Comparison of ENCODE assay signal across 13 cellular contexts in the genomic region with DNA sequence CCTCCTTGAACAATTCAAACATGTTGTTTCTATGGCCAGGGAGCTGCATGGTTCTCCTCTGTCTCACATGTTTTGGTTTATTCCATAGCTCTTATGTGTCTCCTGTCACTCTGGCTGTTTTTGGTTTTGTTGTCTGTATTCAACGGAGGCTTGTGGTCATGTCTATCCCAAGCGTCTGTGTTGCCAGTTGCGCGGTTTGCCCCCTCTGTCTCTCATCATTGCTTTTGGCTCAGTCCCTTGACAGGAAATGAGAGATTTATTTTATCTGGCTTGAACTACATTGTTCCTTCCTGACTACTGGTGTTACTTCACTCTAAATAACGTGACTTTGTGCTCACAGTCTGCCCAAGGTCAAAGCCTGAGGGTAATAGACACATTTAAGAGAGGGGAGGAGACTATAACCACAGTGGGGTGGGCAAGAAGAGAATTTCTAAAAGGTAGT.
DNase-seq lines count a peak whose midpoint lies in the region; ATAC-seq and TF ChIP-seq lines count a peak whose summit lies in the region.
"Had no signal": no experiment of that assay in that cellular context is flagged by ENCODE, and none has a peak within 500 bp of the region (broad histone marks: within the 10 kb centered on the region; RNA-seq: fewer than 3 reads in every experiment).

No MANE protein-coding gene starts in this region.

- no peak overlapping the region for H3K56ac ChIP-seq in IMR-90 (ENCODE audit: extremely low read depth, insufficient read depth, low read length)

- H3K4me1 Mint-ChIP-seq in stimulated activated naive B cell treated with anti-CD40 and anti-IgM and Interleukin-4, amounts not matched to agents 10 μg/mL and 1 μg/mL and 100 μg/mL, for 72 hours, result peaks cover 4 to 5% of the 10 kb centered on the region in 2 donors
- H3K4me1 Mint-ChIP-seq: activated naive CD8-positive, alpha-beta T cell treated with anti-CD3 and anti-CD28 coated beads, Interleukin-2, amount 10 ng/mL, durations not matched to agents 7 days and 5 days had no signal

- ATAC-seq in IMR-90 (ENCODE audit: low read depth) (peak; percentile 54), GM21360 (IDR thresholded peaks at IDR 0.05; ENCODE audit: unreplicated experiment) (no peak), GM21390 (IDR thresholded peaks at IDR 0.05; ENCODE audit: unreplicated experiment) (no peak)
- peak; percentile 41 to 51 for ATAC-seq in stimulated activated naive B cell treated with anti-CD40 and anti-IgM and Interleukin-4, amounts not matched to agents 10 μg/mL and 1 μg/mL and 100 μg/mL, for 72 hours (replicated peaks)
- ATAC-seq: activated CD8-positive, alpha-beta T cell treated with anti-CD3 and anti-CD28 coated beads, Interleukin-2, amount 10 ng/mL, durations not matched to agents 7 days and 5 days had no signal

- no TSS peak for BruUV-seq in IMR-90 (replicated peaks; lab: Mats Ljungman, UMichigan)

- no CpG with 5 or more reads among the region's 5 CpGs for WGBS in IMR-90 (ENCODE audit: extremely low coverage in 2 of 2, insufficient read length in 1 of 2), 2 experiments

- no peak overlapping the region for H3K4me3 ChIP-seq in IMR-90 (ENCODE audit: insufficient read depth, low read depth, low read length)
- peak overlapping the region in 1 of 2 donors; percentile 9 for H3K4me3 ChIP-seq in ascending aorta

- H3K27ac ChIP-seq in IMR-90 (ENCODE audit: insufficient read depth, low read length) (no peak overlapping the region), ascending aorta (peak overlapping the region; percentile 54 to 75)

- no peak overlapping the region for H3K18ac ChIP-seq in IMR-90 (ENCODE audit: low read depth, low read length)

- H3K4me3 Mint-ChIP-seq in stimulated activated naive B cell treated with anti-CD40 and anti-IgM and Interleukin-4, amounts not matched to agents 10 μg/mL and 1 μg/mL and 100 μg/mL, for 72 hours, result peak overlapping the region; percentile 18 to 31
- H3K4me3 Mint-ChIP-seq: activated CD8-positive, alpha-beta T cell treated with anti-CD3 and anti-CD28 coated beads, Interleukin-2, amount 10 ng/mL, durations not matched to agents 7 days and 5 days; activated naive CD8-positive, alpha-beta T cell treated with anti-CD3 and anti-CD28 coated beads, Interleukin-2, amount 10 ng/mL, durations not matched to agents 7 days and 5 days had no signal

- no peaks in the 10 kb centered on the region for H3K27me3 Mint-ChIP-seq in stimulated activated naive B cell treated with anti-CD40 and anti-IgM and Interleukin-4, amounts not matched to agents 10 μg/mL and 1 μg/mL and 100 μg/mL, for 72 hours
- H3K27me3 Mint-ChIP-seq: activated naive CD8-positive, alpha-beta T cell treated with anti-CD3 and anti-CD28 coated beads, Interleukin-2, amount 10 ng/mL, durations not matched to agents 7 days and 5 days had no signal

- peaks cover 2% of the 10 kb centered on the region; the same call in 1 of the 2 replicates for H3K9me3 ChIP-seq in IMR-90 (ENCODE audit: control insufficient read depth, insufficient read depth, low read length)
- H3K9me3 ChIP-seq in ascending aorta, result no peaks in the 10 kb centered on the region

- peak; percentile 47 for DNase-seq in IMR-90
- DNase-seq in ascending aorta (ENCODE audit: low spot score in 2 of 2), result peak in 1 of 2 donors; percentile 65
- DNase-seq in hepatic stellate cell (ENCODE audit: low spot score), result peak; percentile 38
- no peak for DNase-seq in stimulated activated naive B cell treated with anti-CD40 and anti-IgM and Interleukin-4, amounts not matched to agents 10 μg/mL and 1 μg/mL and 100 μg/mL, for 72 hours
- no peak for DNase-seq in activated CD4-positive, alpha-beta T cell treated with anti-CD3 and anti-CD28 coated beads, Interleukin-2, amount 50 U/mL, for 4 hours
- DNase-seq: activated CD8-positive, alpha-beta T cell treated with anti-CD3 and anti-CD28 coated beads, Interleukin-2, amount 10 ng/mL, durations not matched to agents 7 days and 5 days; activated naive CD8-positive, alpha-beta T cell treated with anti-CD3 and anti-CD28 coated beads, Interleukin-2, amount 10 ng/mL, durations not matched to agents 7 days and 5 days; DMS 273 treated with DMSO at 0.1 percent for 48 hours; KG1; posterior cingulate gyrus; trophoblast cell had no signal

- H2AK5ac ChIP-seq in IMR-90 (ENCODE audit: low read depth, low read length), result no peak overlapping the region

- H2BK120ac ChIP-seq in IMR-90 (ENCODE audit: low read depth, low read length), result no peak overlapping the region

- dilution Hi-C loops in IMR-90 (cut with HindIII; ENCODE audit: low sequenced_read_pairs, unreplicated experiment), result no loop called here

- H3K4me1 ChIP-seq in IMR-90 (ENCODE audit: control insufficient read depth, insufficient read depth, low read length) (peaks cover 2% of the 10 kb centered on the region; the same call in 1 of the 2 replicates), ascending aorta (peaks cover 3 to 7% of the 10 kb centered on the region in 2 donors)

- POLR2A ChIA-PET in IMR-90 (lab: Charles Lee; ENCODE audit: unreplicated experiment), result no interaction called here

- no peak overlapping the region for H2AFZ ChIP-seq in IMR-90 (replicated peaks; ENCODE audit: low read length, poor library complexity)

- H3K9ac ChIP-seq in IMR-90 (ENCODE audit: low read depth, low read length), result no peak overlapping the region

- no peaks in the 10 kb centered on the region for H3K79me1 ChIP-seq in IMR-90 (ENCODE audit: low read depth in 1 of 2, low read length in 2 of 2)

- H2BK5ac ChIP-seq in IMR-90 (ENCODE audit: low read depth, low read length, poor library complexity, severe bottlenecking), result no peak overlapping the region

- no peaks in the 10 kb centered on the region for H3K9me1 ChIP-seq in IMR-90 (ENCODE audit: insufficient read depth, low read length)

- no peak overlapping the region for H2BK15ac ChIP-seq in IMR-90 (ENCODE audit: low read depth, low read length)

- H3K23ac ChIP-seq in IMR-90 (ENCODE audit: low read depth, low read length), result no peak overlapping the region

- 0 out of 2 replicates have a peak overlapping the region, but pooled peaks have one; percentile 36 for H3K4me2 ChIP-seq in IMR-90 (ENCODE audit: low read depth, low read length)

- no peak overlapping the region for H3K14ac ChIP-seq in IMR-90 (replicated peaks; ENCODE audit: low read depth, low read length)

- no peak overlapping the region for H4K5ac ChIP-seq in IMR-90 (ENCODE audit: low read depth, low read length)

- H3K4ac ChIP-seq in IMR-90 (ENCODE audit: low read depth, low read length), result no peak overlapping the region

- H4K8ac ChIP-seq in IMR-90 (ENCODE audit: low read depth in 2 of 2, low read length in 2 of 2), result no peak overlapping the region

- no peaks in the 10 kb centered on the region for H4K20me1 ChIP-seq in IMR-90 (ENCODE audit: insufficient read depth, low read length)

- CTCF ChIA-PET in IMR-90 (lab: Yijun Ruan, JAX), result interaction anchor here (0.7 to 1.2 kb wide), 2 partner anchors 13 to 63 kb away, joined by 3 to 4 read pairs; no protein-coding TSS in a partner anchor

- no peak for TF ChIP-seq POLR2A in IMR-90 (IDR thresholded peaks at IDR 0.05; ENCODE audit: low read depth, low read length)

- H3K27me3 ChIP-seq in IMR-90 (ENCODE audit: control insufficient read depth, insufficient read depth, low read length) (no peaks in the 10 kb centered on the region), ascending aorta (no peaks in the 10 kb centered on the region)

- TF ChIP-seq RAD21 in IMR-90 (IDR thresholded peaks at IDR 0.05; ENCODE audit: low read length), result no peak

- H2BK20ac ChIP-seq in IMR-90 (ENCODE audit: low read depth, low read length), result no peak overlapping the region

- no peaks in the 10 kb centered on the region for H3K36me3 Mint-ChIP-seq in stimulated activated naive B cell treated with anti-CD40 and anti-IgM and Interleukin-4, amounts not matched to agents 10 μg/mL and 1 μg/mL and 100 μg/mL, for 72 hours
- H3K36me3 Mint-ChIP-seq: activated naive CD8-positive, alpha-beta T cell treated with anti-CD3 and anti-CD28 coated beads, Interleukin-2, amount 10 ng/mL, durations not matched to agents 7 days and 5 days had no signal

- no peak for TF ChIP-seq CTCF in IMR-90 (conservative IDR thresholded peaks at IDR 0.05; ENCODE audit: low read depth, low read length)
- no peak for TF ChIP-seq CTCF in ascending aorta (IDR thresholded peaks at IDR 0.05)

- H3K27ac Mint-ChIP-seq in stimulated activated naive B cell treated with anti-CD40 and anti-IgM and Interleukin-4, amounts not matched to agents 10 μg/mL and 1 μg/mL and 100 μg/mL, for 72 hours, result no peak overlapping the region
- H3K27ac Mint-ChIP-seq: activated CD8-positive, alpha-beta T cell treated with anti-CD3 and anti-CD28 coated beads, Interleukin-2, amount 10 ng/mL, durations not matched to agents 7 days and 5 days; activated naive CD8-positive, alpha-beta T cell treated with anti-CD3 and anti-CD28 coated beads, Interleukin-2, amount 10 ng/mL, durations not matched to agents 7 days and 5 days had no signal

- H2AK9ac ChIP-seq in IMR-90 (replicated peaks; ENCODE audit: low read depth, low read length, poor library complexity), result no peak overlapping the region

- intact Hi-C loops in IMR-90 (cut with micrococcal nuclease), result no loop called here
- intact Hi-C loops in ascending aorta (cut with DNase I), result no loop called here

- no peaks in the 10 kb centered on the region for H3K36me3 ChIP-seq in IMR-90 (ENCODE audit: control insufficient read depth, insufficient read depth, low read length)
- no peaks in the 10 kb centered on the region for H3K36me3 ChIP-seq in ascending aorta

- H4K91ac ChIP-seq in IMR-90 (ENCODE audit: insufficient read depth, low read depth, low read length), result no peak overlapping the region

- H3K9me3 Mint-ChIP-seq in stimulated activated naive B cell treated with anti-CD40 and anti-IgM and Interleukin-4, amounts not matched to agents 10 μg/mL and 1 μg/mL and 100 μg/mL, for 72 hours, result no peaks in the 10 kb centered on the region

- in situ Hi-C loops in IMR-90 (cut with MboI; ENCODE audit: low sequenced_read_pairs), result no loop called here

TF ChIP-seq in IMR-90, 13 proteins besides CTCF, POLR2A, EP300 and RAD21:
- TF ChIP-seq CHD1 (IDR thresholded peaks at IDR 0.05; ENCODE audit: low read depth, low read length), result no peak
- no peak for TF ChIP-seq MAZ (IDR thresholded peaks at IDR 0.05; ENCODE audit: borderline replicate concordance, low read depth, low read length)
- TF ChIP-seq BHLHE40 (IDR thresholded peaks at IDR 0.05; ENCODE audit: low read depth, low read length), result peak; percentile 84

Comparison
In these comparisons a context has a peak if more than half of its experiments do, and no peak if none do; other contexts are left out.
1. ATAC-seq: peak in IMR-90 (single experiment) and stimulated activated naive B cell treated with anti-CD40 and anti-IgM and Interleukin-4, amounts not matched to agents 10 μg/mL and 1 μg/mL and 100 μg/mL, for 72 hours (2 of 2); none in GM21360 (single experiment) and GM21390 (single experiment).
2. DNase-seq: peak in IMR-90 (single experiment) and hepatic stellate cell (single experiment); none in stimulated activated naive B cell treated with anti-CD40 and anti-IgM and Interleukin-4, amounts not matched to agents 10 μg/mL and 1 μg/mL and 100 μg/mL, for 72 hours (single experiment) and activated CD4-positive, alpha-beta T cell treated with anti-CD3 and anti-CD28 coated beads, Interleukin-2, amount 50 U/mL, for 4 hours (0 of 2).